1 cellular context compared by ENCODE assay signal in the genomic region with DNA sequence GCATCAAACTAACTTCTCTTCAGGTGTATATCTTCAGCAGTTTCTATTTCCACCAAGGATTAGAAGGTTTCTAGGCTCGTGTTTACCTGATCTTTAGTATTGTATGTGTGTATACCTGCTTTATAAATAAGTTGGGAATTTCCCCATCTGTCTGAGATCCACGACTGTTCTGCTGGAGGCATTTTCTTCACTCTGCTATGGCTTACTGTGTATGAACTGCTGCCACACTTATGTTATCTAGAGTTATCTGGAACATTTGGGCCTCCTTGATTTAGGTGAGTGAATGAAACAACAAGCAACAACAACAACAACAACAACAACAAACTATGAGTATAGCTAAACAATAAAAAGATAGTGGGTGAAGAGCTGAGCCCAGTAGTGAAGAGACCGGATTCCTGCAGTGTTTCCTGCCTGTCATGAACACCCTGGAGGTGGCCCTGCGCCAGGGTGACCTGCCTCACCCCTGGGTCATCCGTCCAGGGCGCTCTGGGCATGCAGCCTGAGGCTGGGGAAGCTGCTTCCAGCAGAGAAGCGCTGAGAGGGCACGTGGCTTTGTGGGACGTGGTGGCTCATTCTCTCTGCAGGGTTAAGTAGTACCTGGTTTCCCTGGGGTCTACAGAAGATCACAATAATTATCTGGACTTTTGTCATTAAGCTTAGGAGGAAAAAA.
A peak's percentile ranks its signal among the peaks of the same experiment; 100 is the strongest.
TF ChIP-seq lines count a peak whose summit lies in the region.

No MANE protein-coding gene starts in this region.

TF ChIP-seq in HepG2, 621 proteins besides CTCF, POLR2A, EP300 and RAD21 (continued from another document):
- peak; percentile 46 for TF ChIP-seq ZNF687 (CRISPR knock-in tag; IDR thresholded peaks at IDR 0.05)
- TF ChIP-seq NR2C2 (CRISPR knock-in tag; IDR thresholded peaks at IDR 0.05; ENCODE audit: borderline replicate concordance) = no peak
- no peak for TF ChIP-seq NFIB (CRISPR knock-in tag; IDR thresholded peaks at IDR 0.05; ENCODE audit: borderline replicate concordance)
- TF ChIP-seq, protein P1, sequence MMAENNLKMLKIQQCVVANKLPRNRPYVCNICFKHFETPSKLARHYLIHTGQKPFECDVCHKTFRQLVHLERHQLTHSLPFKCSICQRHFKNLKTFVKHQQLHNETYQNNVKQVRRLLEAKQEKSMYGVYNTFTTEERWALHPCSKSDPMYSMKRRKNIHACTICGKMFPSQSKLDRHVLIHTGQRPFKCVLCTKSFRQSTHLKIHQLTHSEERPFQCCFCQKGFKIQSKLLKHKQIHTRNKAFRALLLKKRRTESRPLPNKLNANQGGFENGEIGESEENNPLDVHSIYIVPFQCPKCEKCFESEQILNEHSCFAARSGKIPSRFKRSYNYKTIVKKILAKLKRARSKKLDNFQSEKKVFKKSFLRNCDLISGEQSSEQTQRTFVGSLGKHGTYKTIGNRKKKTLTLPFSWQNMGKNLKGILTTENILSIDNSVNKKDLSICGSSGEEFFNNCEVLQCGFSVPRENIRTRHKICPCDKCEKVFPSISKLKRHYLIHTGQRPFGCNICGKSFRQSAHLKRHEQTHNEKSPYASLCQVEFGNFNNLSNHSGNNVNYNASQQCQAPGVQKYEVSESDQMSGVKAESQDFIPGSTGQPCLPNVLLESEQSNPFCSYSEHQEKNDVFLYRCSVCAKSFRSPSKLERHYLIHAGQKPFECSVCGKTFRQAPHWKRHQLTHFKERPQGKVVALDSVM (CRISPR knock-in tag; IDR thresholded peaks at IDR 0.05) = no peak
